ENCODE assay signal across 11 cellular contexts in the genomic region with DNA sequence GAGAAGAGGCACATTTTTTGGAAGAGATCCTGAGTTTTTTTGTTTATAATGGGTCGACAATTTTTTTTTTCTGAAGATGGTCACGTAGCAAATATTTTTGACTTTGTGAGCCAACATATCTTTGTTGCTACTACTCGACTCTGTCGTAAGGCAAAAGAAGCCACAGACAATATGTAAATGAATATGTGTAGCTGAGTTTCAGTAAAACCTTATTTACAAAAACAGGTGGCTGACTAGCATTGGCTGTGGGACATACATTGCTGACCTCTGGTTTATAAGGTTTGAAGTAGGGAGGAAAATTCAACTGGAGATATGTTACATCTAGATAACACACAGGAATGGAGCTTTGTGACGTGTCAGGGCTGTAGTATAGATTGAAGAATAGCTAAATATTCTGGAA. TPM values are rescaled to one million over a fixed set of nuclear protein-coding genes. Genes with fewer than 3 reads are reported as not detected.
"Had no signal": no experiment of that assay in that cellular context is flagged by ENCODE, and none has a peak within 500 bp of the region (broad histone marks: within the 10 kb centered on the region; RNA-seq: fewer than 3 reads in every experiment).

No MANE protein-coding gene starts in this region.

- H3K27ac ChIP-seq: HL-60 had no signal

- ATAC-seq: HCT116, HepG2 had no signal

- H3K9me3 ChIP-seq: HAP-1 had no signal

- DNase-seq: GOT3, H7, HFFc6, KG1 had no signal

- H3K4me3 ChIP-seq: HAP-1 had no signal

- H3K36me3 ChIP-seq: HAP-1 had no signal

- H3K4me1 ChIP-seq: HAP-1 had no signal

RNA-seq across cellular contexts. Expression of a gene that starts 22.5 kb away (rescaled TPM):
- total RNA-seq: H4, HFFc6, HT1080 had no signal
- polyA plus RNA-seq: HepG2, IgD-negative memory B cell had no signal
